1 cellular context compared by ENCODE assay signal in the genomic region with DNA sequence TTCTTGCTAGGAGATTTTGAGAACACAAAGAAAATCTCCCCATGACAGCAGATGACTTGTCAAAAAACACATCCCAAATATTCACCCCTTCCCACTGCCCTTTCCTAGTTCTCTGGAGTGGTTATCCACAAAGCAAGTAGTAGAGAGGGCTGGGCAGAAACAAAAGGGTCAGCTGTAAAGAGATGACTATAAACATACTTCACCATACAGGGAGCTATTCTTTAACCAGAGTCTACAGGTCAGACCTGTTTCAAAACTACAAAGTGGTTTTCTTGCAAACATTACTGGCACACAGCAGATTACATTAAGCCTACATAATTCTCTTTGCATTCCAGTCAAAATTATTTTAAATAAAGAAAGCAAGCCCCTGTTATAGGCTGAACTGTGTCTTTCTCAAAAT.
TF ChIP-seq lines count a peak whose summit lies in the region.

No MANE protein-coding gene starts in this region.

TF ChIP-seq in GM23338, 12 proteins besides CTCF, POLR2A, EP300 and RAD21 (continued from another document):
- TF ChIP-seq, protein P1, sequence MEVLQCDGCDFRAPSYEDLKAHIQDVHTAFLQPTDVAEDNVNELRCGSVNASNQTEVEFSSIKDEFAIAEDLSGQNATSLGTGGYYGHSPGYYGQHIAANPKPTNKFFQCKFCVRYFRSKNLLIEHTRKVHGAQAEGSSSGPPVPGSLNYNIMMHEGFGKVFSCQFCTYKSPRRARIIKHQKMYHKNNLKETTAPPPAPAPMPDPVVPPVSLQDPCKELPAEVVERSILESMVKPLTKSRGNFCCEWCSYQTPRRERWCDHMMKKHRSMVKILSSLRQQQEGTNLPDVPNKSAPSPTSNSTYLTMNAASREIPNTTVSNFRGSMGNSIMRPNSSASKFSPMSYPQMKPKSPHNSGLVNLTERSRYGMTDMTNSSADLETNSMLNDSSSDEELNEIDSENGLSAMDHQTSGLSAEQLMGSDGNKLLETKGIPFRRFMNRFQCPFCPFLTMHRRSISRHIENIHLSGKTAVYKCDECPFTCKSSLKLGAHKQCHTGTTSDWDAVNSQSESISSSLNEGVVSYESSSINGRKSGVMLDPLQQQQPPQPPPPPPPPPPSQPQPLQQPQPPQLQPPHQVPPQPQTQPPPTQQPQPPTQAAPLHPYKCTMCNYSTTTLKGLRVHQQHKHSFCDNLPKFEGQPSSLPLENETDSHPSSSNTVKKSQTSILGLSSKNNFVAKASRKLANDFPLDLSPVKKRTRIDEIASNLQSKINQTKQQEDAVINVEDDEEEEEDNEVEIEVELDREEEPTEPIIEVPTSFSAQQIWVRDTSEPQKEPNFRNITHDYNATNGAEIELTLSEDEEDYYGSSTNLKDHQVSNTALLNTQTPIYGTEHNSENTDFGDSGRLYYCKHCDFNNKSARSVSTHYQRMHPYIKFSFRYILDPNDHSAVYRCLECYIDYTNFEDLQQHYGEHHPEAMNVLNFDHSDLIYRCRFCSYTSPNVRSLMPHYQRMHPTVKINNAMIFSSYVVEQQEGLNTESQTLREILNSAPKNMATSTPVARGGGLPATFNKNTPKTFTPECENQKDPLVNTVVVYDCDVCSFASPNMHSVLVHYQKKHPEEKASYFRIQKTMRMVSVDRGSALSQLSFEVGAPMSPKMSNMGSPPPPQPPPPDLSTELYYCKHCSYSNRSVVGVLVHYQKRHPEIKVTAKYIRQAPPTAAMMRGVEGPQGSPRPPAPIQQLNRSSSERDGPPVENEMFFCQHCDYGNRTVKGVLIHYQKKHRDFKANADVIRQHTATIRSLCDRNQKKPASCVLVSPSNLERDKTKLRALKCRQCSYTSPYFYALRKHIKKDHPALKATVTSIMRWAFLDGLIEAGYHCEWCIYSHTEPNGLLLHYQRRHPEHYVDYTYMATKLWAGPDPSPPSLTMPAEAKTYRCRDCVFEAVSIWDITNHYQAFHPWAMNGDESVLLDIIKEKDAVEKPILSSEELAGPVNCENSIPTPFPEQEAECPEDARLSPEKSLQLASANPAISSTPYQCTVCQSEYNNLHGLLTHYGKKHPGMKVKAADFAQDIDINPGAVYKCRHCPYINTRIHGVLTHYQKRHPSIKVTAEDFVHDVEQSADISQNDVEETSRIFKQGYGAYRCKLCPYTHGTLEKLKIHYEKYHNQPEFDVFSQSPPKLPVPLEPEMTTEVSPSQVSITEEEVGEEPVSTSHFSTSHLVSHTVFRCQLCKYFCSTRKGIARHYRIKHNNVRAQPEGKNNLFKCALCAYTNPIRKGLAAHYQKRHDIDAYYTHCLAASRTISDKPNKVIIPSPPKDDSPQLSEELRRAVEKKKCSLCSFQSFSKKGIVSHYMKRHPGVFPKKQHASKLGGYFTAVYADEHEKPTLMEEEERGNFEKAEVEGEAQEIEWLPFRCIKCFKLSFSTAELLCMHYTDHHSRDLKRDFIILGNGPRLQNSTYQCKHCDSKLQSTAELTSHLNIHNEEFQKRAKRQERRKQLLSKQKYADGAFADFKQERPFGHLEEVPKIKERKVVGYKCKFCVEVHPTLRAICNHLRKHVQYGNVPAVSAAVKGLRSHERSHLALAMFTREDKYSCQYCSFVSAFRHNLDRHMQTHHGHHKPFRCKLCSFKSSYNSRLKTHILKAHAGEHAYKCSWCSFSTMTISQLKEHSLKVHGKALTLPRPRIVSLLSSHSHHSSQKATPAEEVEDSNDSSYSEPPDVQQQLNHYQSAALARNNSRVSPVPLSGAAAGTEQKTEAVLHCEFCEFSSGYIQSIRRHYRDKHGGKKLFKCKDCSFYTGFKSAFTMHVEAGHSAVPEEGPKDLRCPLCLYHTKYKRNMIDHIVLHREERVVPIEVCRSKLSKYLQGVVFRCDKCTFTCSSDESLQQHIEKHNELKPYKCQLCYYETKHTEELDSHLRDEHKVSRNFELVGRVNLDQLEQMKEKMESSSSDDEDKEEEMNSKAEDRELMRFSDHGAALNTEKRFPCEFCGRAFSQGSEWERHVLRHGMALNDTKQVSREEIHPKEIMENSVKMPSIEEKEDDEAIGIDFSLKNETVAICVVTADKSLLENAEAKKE (CRISPR knock-in tag; IDR thresholded peaks at IDR 0.05): no peak
- TF ChIP-seq, protein P2, sequence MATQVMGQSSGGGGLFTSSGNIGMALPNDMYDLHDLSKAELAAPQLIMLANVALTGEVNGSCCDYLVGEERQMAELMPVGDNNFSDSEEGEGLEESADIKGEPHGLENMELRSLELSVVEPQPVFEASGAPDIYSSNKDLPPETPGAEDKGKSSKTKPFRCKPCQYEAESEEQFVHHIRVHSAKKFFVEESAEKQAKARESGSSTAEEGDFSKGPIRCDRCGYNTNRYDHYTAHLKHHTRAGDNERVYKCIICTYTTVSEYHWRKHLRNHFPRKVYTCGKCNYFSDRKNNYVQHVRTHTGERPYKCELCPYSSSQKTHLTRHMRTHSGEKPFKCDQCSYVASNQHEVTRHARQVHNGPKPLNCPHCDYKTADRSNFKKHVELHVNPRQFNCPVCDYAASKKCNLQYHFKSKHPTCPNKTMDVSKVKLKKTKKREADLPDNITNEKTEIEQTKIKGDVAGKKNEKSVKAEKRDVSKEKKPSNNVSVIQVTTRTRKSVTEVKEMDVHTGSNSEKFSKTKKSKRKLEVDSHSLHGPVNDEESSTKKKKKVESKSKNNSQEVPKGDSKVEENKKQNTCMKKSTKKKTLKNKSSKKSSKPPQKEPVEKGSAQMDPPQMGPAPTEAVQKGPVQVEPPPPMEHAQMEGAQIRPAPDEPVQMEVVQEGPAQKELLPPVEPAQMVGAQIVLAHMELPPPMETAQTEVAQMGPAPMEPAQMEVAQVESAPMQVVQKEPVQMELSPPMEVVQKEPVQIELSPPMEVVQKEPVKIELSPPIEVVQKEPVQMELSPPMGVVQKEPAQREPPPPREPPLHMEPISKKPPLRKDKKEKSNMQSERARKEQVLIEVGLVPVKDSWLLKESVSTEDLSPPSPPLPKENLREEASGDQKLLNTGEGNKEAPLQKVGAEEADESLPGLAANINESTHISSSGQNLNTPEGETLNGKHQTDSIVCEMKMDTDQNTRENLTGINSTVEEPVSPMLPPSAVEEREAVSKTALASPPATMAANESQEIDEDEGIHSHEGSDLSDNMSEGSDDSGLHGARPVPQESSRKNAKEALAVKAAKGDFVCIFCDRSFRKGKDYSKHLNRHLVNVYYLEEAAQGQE (IDR thresholded peaks at IDR 0.05; ENCODE audit: unreplicated experiment): no peak
- no peak for TF ChIP-seq EZH2 (IDR thresholded peaks at IDR 0.05; ENCODE audit: low read depth, unreplicated experiment)
